In genomic region chr7:154627571-154628290, GRCh38 we compare ENCODE assay signal across 26 cellular contexts.
A peak's percentile ranks its signal among the peaks of the same experiment; 100 is the strongest.
DNase-seq lines count a peak whose midpoint lies in the region; ATAC-seq, FAIRE-seq and TF ChIP-seq lines count a peak whose summit lies in the region.
"Had no signal": no experiment of that assay in that cellular context is flagged by ENCODE, and none has a peak within 500 bp of the region (broad histone marks: within the 10 kb centered on the region; RNA-seq: fewer than 3 reads in every experiment).

No MANE protein-coding gene starts in this region.

- H3K9me2 ChIP-seq in OCI-LY7 (ENCODE audit: insufficient read depth, low read length) = no peaks in the 10 kb centered on the region

- DNase-seq in Daoy (ENCODE audit: low read depth) (peak; percentile 76), RCC 7860 (ENCODE audit: low spot score) (peak; percentile 29), astrocyte of the spinal cord (ENCODE audit: low read depth, low spot score) (peak; percentile 10), kidney tubule cell (ENCODE audit: low spot score) (peak; percentile 52), T-helper 17 cell (no peak), OCI-LY7 (ENCODE audit: low spot score) (no peak), aorta (no peak)
- no peak for DNase-seq in effector memory CD4-positive, alpha-beta T cell
- DNase-seq: CD4-positive, CD25-positive, alpha-beta regulatory T cell; DMS79 treated with DMSO at 0.1 percent for 48 hours; HFFc6; NCI-H1048; NCI-H187; NCI-H2081 treated with DMSO at 0.1 percent for 48 hours; NCI-H2171; NCI-H226; NCI-H510A; NCI-H69; Right ventricle myocardium superior had no signal

- no peaks in the 10 kb centered on the region for H3K4me1 Mint-ChIP-seq in T-helper 17 cell
- H3K4me1 Mint-ChIP-seq: CD4-positive, CD25-positive, alpha-beta regulatory T cell; IgD-negative memory B cell had no signal

- POLR2A ChIA-PET in OCI-LY7 (lab: Charles Lee) = interaction anchor here (0.8 kb wide), 1 partner anchor 12 kb away, joined by 3 read pairs; no protein-coding TSS in a partner anchor

- ATAC-seq in T-helper 17 cell (no peak), aorta (ENCODE audit: low FRiP score) (no peak)
- ATAC-seq: GM23338 had no signal

- FAIRE-seq in RCC 7860 (lab: Jason Lieb, UNC) = peak; percentile 18
- FAIRE-seq: GM18507 had no signal

- no peaks in the 10 kb centered on the region for H3K4me1 ChIP-seq in effector memory CD4-positive, alpha-beta T cell (ENCODE audit: control insufficient read depth, insufficient read depth, low read length, poor library complexity, severe bottlenecking)
- no peaks in the 10 kb centered on the region for H3K4me1 ChIP-seq in OCI-LY7 (ENCODE audit: insufficient read depth, low read length, poor library complexity, severe bottlenecking)
- no peaks in the 10 kb centered on the region for H3K4me1 ChIP-seq in aorta (ENCODE audit: control insufficient read depth in 1 of 2, insufficient read depth in 2 of 2, low read length in 2 of 2)
- H3K4me1 ChIP-seq: BLaER1, HAP-1, SJSA1 had no signal

- 53 to 64% methylated on average over 6 of the region's 6 CpGs for WGBS in aorta, 2 donors

- no peak overlapping the region for H2AFZ ChIP-seq in OCI-LY7 (ENCODE audit: low read length)
- H2AFZ ChIP-seq: GM23338 had no signal

- H3K9me3 ChIP-seq in T-helper 17 cell (ENCODE audit: control insufficient read depth, low read length, poor library complexity, severe bottlenecking) = no peaks in the 10 kb centered on the region
- H3K9me3 ChIP-seq in effector memory CD4-positive, alpha-beta T cell (ENCODE audit: control insufficient read depth, low read length) = no peaks in the 10 kb centered on the region
- no peaks in the 10 kb centered on the region for H3K9me3 ChIP-seq in OCI-LY7 (ENCODE audit: low read length)
- no peaks in the 10 kb centered on the region for H3K9me3 ChIP-seq in aorta (ENCODE audit: control insufficient read depth, low read length)
- H3K9me3 ChIP-seq: BLaER1, HAP-1 had no signal

- no peak overlapping the region for H3K27ac Mint-ChIP-seq in T-helper 17 cell
- H3K27ac Mint-ChIP-seq: CD4-positive, CD25-positive, alpha-beta regulatory T cell; GM23338; HFFc6; IgD-negative memory B cell had no signal

- in situ Hi-C loops in astrocyte of the spinal cord (cut with HindIII; ENCODE audit: low sequenced_read_pairs) = no loop called here

- intact Hi-C loops in OCI-LY7 (cut with micrococcal nuclease; ENCODE audit: unreplicated experiment) = no loop called here
- intact Hi-C loops in aorta (cut with DNase I) = no loop called here

- H3K27ac ChIP-seq in effector memory CD4-positive, alpha-beta T cell (ENCODE audit: insufficient read depth, low read length, poor library complexity, severe bottlenecking) = no peak overlapping the region
- H3K27ac ChIP-seq in OCI-LY7 (ENCODE audit: low read depth, low read length, poor library complexity, severe bottlenecking) (no peak overlapping the region), aorta (ENCODE audit: low read depth in 1 of 2, low read length in 2 of 2) (no peak overlapping the region)
- H3K27ac ChIP-seq: BLaER1, KMS-11, SJSA1 had no signal

- no peak overlapping the region for H3K4me3 ChIP-seq in astrocyte of the spinal cord (ENCODE audit: low read depth, low read length)
- H3K4me3 ChIP-seq in effector memory CD4-positive, alpha-beta T cell (ENCODE audit: insufficient read depth, low read depth, low read length, poor library complexity, severe bottlenecking) = no peak overlapping the region
- no peak overlapping the region for H3K4me3 ChIP-seq in OCI-LY7 (ENCODE audit: low read depth, low read length, poor library complexity, severe bottlenecking)
- no peak overlapping the region for H3K4me3 ChIP-seq in aorta (ENCODE audit: low read length in 2 of 2)
- H3K4me3 ChIP-seq: BLaER1, GM23338, HAP-1, SJSA1 had no signal

- no peaks in the 10 kb centered on the region for H3K79me2 ChIP-seq in OCI-LY7 (ENCODE audit: insufficient read depth, low read depth, low read length)

- CTCF ChIA-PET in OCI-LY7 (lab: Charles Lee; ENCODE audit: unreplicated experiment) = no interaction called here

- H4K20me1 ChIP-seq in OCI-LY7 (ENCODE audit: insufficient read depth, low read length) = no peaks in the 10 kb centered on the region
- H4K20me1 ChIP-seq: BLaER1 had no signal

- TF ChIP-seq CTCF in astrocyte of the spinal cord (IDR thresholded peaks at IDR 0.05; ENCODE audit: low read depth, low read length) (no peak), OCI-LY7 (conservative IDR thresholded peaks at IDR 0.05; ENCODE audit: low read length) (no peak)

- H3K36me3 ChIP-seq in effector memory CD4-positive, alpha-beta T cell (ENCODE audit: control insufficient read depth, insufficient read depth, low read length) = no peaks in the 10 kb centered on the region
- H3K36me3 ChIP-seq in OCI-LY7 (ENCODE audit: insufficient read depth, low read length) = no peaks in the 10 kb centered on the region
- no peaks in the 10 kb centered on the region for H3K36me3 ChIP-seq in aorta (ENCODE audit: control insufficient read depth in 1 of 2, insufficient read depth in 2 of 2, low read length in 1 of 2)
- H3K36me3 ChIP-seq: BLaER1, HAP-1, SJSA1 had no signal

- no peaks in the 10 kb centered on the region for H3K36me3 Mint-ChIP-seq in T-helper 17 cell (ENCODE audit: low read depth)
- H3K36me3 Mint-ChIP-seq: CD4-positive, CD25-positive, alpha-beta regulatory T cell; IgD-negative memory B cell had no signal

- no TSS peak for BruUV-seq in OCI-LY7 (replicated peaks; lab: Mats Ljungman, UMichigan)

- no peak overlapping the region for H3K4me3 Mint-ChIP-seq in T-helper 17 cell
- H3K4me3 Mint-ChIP-seq: CD4-positive, CD25-positive, alpha-beta regulatory T cell; GM23338; HFFc6; IgD-negative memory B cell had no signal

- no peaks in the 10 kb centered on the region for H3K27me3 Mint-ChIP-seq in T-helper 17 cell
- H3K27me3 Mint-ChIP-seq: CD4-positive, CD25-positive, alpha-beta regulatory T cell; IgD-negative memory B cell had no signal

- no peaks in the 10 kb centered on the region for H3K27me3 ChIP-seq in effector memory CD4-positive, alpha-beta T cell (replicated peaks; ENCODE audit: control insufficient read depth, insufficient read depth, low read length, poor library complexity, severe bottlenecking)
- H3K27me3 ChIP-seq in aorta (ENCODE audit: control insufficient read depth in 1 of 2, insufficient read depth in 2 of 2, low read length in 1 of 2) = no peaks in the 10 kb centered on the region
- H3K27me3 ChIP-seq: BLaER1, SJSA1 had no signal

- no peak overlapping the region for H3K4me2 ChIP-seq in OCI-LY7 (ENCODE audit: low read length)
- H3K4me2 ChIP-seq: BLaER1, GM23338, KMS-11 had no signal

Comparison
In these comparisons a context has a peak if more than half of its experiments do, and no peak if none do; other contexts are left out.
1. DNase-seq: peak in Daoy (single experiment), RCC 7860 (single experiment), astrocyte of the spinal cord (single experiment) and kidney tubule cell (single experiment); none in T-helper 17 cell (0 of 3), effector memory CD4-positive, alpha-beta T cell (0 of 3), OCI-LY7 (single experiment) and aorta (0 of 2).